ENCODE assay signal across 1 cellular context in the genomic region with DNA sequence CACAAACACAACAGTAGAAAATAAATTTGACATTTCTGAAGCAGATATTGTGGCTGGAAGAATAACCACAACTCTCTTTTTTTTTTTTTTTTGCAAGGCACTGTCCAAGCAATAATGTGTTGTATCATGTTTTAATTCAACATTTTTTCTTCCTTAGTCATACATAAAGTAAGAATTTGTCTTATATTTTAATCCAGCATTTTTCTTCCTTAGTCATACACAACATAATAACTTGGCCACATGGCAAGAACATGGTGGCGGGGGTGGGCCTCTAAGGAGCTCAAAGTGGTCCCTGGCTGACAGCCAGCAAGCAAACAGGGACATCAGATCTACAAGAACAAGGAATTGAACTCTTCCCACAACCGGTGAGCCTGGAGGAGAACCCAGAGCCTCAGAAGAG.
TF ChIP-seq lines count a peak whose summit lies in the region.

No MANE protein-coding gene starts in this region.

TF ChIP-seq in GM23338, 12 proteins besides CTCF, POLR2A, EP300 and RAD21 (continued from another document):
- TF ChIP-seq, protein P1, sequence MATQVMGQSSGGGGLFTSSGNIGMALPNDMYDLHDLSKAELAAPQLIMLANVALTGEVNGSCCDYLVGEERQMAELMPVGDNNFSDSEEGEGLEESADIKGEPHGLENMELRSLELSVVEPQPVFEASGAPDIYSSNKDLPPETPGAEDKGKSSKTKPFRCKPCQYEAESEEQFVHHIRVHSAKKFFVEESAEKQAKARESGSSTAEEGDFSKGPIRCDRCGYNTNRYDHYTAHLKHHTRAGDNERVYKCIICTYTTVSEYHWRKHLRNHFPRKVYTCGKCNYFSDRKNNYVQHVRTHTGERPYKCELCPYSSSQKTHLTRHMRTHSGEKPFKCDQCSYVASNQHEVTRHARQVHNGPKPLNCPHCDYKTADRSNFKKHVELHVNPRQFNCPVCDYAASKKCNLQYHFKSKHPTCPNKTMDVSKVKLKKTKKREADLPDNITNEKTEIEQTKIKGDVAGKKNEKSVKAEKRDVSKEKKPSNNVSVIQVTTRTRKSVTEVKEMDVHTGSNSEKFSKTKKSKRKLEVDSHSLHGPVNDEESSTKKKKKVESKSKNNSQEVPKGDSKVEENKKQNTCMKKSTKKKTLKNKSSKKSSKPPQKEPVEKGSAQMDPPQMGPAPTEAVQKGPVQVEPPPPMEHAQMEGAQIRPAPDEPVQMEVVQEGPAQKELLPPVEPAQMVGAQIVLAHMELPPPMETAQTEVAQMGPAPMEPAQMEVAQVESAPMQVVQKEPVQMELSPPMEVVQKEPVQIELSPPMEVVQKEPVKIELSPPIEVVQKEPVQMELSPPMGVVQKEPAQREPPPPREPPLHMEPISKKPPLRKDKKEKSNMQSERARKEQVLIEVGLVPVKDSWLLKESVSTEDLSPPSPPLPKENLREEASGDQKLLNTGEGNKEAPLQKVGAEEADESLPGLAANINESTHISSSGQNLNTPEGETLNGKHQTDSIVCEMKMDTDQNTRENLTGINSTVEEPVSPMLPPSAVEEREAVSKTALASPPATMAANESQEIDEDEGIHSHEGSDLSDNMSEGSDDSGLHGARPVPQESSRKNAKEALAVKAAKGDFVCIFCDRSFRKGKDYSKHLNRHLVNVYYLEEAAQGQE (IDR thresholded peaks at IDR 0.05; ENCODE audit: unreplicated experiment), result no peak
- no peak for TF ChIP-seq EZH2 (IDR thresholded peaks at IDR 0.05; ENCODE audit: low read depth, unreplicated experiment)
- no peak for TF ChIP-seq JUNB (IDR thresholded peaks at IDR 0.05; ENCODE audit: unreplicated experiment)
- TF ChIP-seq, protein P2, sequence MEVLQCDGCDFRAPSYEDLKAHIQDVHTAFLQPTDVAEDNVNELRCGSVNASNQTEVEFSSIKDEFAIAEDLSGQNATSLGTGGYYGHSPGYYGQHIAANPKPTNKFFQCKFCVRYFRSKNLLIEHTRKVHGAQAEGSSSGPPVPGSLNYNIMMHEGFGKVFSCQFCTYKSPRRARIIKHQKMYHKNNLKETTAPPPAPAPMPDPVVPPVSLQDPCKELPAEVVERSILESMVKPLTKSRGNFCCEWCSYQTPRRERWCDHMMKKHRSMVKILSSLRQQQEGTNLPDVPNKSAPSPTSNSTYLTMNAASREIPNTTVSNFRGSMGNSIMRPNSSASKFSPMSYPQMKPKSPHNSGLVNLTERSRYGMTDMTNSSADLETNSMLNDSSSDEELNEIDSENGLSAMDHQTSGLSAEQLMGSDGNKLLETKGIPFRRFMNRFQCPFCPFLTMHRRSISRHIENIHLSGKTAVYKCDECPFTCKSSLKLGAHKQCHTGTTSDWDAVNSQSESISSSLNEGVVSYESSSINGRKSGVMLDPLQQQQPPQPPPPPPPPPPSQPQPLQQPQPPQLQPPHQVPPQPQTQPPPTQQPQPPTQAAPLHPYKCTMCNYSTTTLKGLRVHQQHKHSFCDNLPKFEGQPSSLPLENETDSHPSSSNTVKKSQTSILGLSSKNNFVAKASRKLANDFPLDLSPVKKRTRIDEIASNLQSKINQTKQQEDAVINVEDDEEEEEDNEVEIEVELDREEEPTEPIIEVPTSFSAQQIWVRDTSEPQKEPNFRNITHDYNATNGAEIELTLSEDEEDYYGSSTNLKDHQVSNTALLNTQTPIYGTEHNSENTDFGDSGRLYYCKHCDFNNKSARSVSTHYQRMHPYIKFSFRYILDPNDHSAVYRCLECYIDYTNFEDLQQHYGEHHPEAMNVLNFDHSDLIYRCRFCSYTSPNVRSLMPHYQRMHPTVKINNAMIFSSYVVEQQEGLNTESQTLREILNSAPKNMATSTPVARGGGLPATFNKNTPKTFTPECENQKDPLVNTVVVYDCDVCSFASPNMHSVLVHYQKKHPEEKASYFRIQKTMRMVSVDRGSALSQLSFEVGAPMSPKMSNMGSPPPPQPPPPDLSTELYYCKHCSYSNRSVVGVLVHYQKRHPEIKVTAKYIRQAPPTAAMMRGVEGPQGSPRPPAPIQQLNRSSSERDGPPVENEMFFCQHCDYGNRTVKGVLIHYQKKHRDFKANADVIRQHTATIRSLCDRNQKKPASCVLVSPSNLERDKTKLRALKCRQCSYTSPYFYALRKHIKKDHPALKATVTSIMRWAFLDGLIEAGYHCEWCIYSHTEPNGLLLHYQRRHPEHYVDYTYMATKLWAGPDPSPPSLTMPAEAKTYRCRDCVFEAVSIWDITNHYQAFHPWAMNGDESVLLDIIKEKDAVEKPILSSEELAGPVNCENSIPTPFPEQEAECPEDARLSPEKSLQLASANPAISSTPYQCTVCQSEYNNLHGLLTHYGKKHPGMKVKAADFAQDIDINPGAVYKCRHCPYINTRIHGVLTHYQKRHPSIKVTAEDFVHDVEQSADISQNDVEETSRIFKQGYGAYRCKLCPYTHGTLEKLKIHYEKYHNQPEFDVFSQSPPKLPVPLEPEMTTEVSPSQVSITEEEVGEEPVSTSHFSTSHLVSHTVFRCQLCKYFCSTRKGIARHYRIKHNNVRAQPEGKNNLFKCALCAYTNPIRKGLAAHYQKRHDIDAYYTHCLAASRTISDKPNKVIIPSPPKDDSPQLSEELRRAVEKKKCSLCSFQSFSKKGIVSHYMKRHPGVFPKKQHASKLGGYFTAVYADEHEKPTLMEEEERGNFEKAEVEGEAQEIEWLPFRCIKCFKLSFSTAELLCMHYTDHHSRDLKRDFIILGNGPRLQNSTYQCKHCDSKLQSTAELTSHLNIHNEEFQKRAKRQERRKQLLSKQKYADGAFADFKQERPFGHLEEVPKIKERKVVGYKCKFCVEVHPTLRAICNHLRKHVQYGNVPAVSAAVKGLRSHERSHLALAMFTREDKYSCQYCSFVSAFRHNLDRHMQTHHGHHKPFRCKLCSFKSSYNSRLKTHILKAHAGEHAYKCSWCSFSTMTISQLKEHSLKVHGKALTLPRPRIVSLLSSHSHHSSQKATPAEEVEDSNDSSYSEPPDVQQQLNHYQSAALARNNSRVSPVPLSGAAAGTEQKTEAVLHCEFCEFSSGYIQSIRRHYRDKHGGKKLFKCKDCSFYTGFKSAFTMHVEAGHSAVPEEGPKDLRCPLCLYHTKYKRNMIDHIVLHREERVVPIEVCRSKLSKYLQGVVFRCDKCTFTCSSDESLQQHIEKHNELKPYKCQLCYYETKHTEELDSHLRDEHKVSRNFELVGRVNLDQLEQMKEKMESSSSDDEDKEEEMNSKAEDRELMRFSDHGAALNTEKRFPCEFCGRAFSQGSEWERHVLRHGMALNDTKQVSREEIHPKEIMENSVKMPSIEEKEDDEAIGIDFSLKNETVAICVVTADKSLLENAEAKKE (CRISPR knock-in tag; IDR thresholded peaks at IDR 0.05), result no peak
